Comparison of ENCODE assay signal across 1 cellular context in the genomic region with DNA sequence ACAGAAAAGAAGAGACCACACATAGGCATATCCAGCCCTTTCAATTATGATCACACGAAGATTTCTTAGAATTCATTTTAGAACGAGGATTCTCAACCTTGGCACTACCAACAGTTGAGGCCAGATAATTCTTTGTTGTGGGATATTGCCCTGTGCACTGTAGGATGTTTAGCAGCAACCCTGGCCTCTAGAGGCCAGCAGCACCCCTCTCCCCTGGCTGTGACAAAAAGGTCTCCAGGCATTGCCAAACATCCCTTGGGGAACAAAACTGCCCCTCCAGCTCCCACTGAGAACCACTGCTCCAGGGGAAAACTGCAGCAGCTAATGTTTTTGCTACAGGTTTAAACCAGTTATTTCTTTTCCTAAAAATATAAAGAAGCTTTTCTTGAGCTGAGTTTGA.
TF ChIP-seq lines count a peak whose summit lies in the region.

No MANE protein-coding gene starts in this region.

TF ChIP-seq in IMR-90, 13 proteins besides CTCF, POLR2A, EP300 and RAD21:
- TF ChIP-seq CHD1 (IDR thresholded peaks at IDR 0.05; ENCODE audit: low read depth, low read length) (no peak), NFE2L2 (IDR thresholded peaks at IDR 0.05; ENCODE audit: low read depth, low read length) (no peak), CEBPB (IDR thresholded peaks at IDR 0.05; ENCODE audit: low read depth, low read length) (no peak), RFX5 (IDR thresholded peaks at IDR 0.05; ENCODE audit: low read depth, low read length) (no peak), MAZ (IDR thresholded peaks at IDR 0.05; ENCODE audit: borderline replicate concordance, low read depth, low read length) (no peak), SMC3 (IDR thresholded peaks at IDR 0.05; ENCODE audit: low read depth, low read length) (no peak), MXI1 (IDR thresholded peaks at IDR 0.05; ENCODE audit: borderline replicate concordance, low read depth, low read length) (no peak), BHLHE40 (IDR thresholded peaks at IDR 0.05; ENCODE audit: low read depth, low read length) (no peak), MAFK (IDR thresholded peaks at IDR 0.05; ENCODE audit: low read depth, low read length) (no peak), FOS (IDR thresholded peaks at IDR 0.05; ENCODE audit: low read depth, low read length) (no peak), RCOR1 (IDR thresholded peaks at IDR 0.05; ENCODE audit: insufficient replicate concordance, low read length) (no peak), USF2 (IDR thresholded peaks at IDR 0.05; ENCODE audit: low read depth, low read length) (no peak)
- TF ChIP-seq, protein P1, sequence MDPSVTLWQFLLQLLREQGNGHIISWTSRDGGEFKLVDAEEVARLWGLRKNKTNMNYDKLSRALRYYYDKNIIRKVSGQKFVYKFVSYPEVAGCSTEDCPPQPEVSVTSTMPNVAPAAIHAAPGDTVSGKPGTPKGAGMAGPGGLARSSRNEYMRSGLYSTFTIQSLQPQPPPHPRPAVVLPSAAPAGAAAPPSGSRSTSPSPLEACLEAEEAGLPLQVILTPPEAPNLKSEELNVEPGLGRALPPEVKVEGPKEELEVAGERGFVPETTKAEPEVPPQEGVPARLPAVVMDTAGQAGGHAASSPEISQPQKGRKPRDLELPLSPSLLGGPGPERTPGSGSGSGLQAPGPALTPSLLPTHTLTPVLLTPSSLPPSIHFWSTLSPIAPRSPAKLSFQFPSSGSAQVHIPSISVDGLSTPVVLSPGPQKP (IDR thresholded peaks at IDR 0.05; ENCODE audit: borderline replicate concordance, low read depth, low read length), result no peak
TF ChIP-seq in IMR-90: peak in this region for 0.
